7 cellular contexts compared by ENCODE assay signal in genomic region chr12:98955284-98955683, GRCh38.
DNase-seq lines count a peak whose midpoint lies in the region; ATAC-seq and TF ChIP-seq lines count a peak whose summit lies in the region.

No MANE protein-coding gene starts in this region.

- TF ChIP-seq CTCF in GM12874 (IDR thresholded peaks at IDR 0.05; ENCODE audit: insufficient read depth, low read depth, low read length) (peak; percentile 65), LNCaP clone FGC (IDR thresholded peaks at IDR 0.05; ENCODE audit: control insufficient read depth, extremely low read depth, insufficient read depth) (peak; percentile 37)

- H3K4me3 ChIP-seq in LNCaP clone FGC (ENCODE audit: low read depth, low read length), result no peak overlapping the region

- ATAC-seq in GM21576 (IDR thresholded peaks at IDR 0.05; ENCODE audit: unreplicated experiment), result peak; percentile 96

- DNase-seq in LNCaP clone FGC (ENCODE audit: low read depth), result no peak
- peak; percentile 16 for DNase-seq in cerebellar cortex (ENCODE audit: low spot score)
- no peak for DNase-seq in cerebellar nuclear complex (lab: John Stamatoyannopoulos, UW)
- no peak for DNase-seq in stimulated activated naive CD4-positive, alpha-beta T cell treated with Interleukin-2 at 50 U/mL for 16 hours (lab: John Stamatoyannopoulos, UW)
- DNase-seq in activated T-cell treated with anti-CD3 and anti-CD28 coated beads, Interleukin-2, amount 50 U/mL, for 48 hours, result no peak
